1 cellular context compared by ENCODE assay signal in genomic region chr10:22246680-22247391, GRCh38.
TF ChIP-seq lines count a peak whose summit lies in the region.

No MANE protein-coding gene starts in this region.

TF ChIP-seq in HepG2, 621 proteins besides CTCF, POLR2A, EP300 and RAD21 (continued from another document):
- TF ChIP-seq HMG20B (CRISPR knock-in tag; conservative IDR thresholded peaks at IDR 0.05) (no peak), CBX2 (IDR thresholded peaks at IDR 0.05; ENCODE audit: low read depth, low read length) (no peak), CBX2 (CRISPR knock-in tag; IDR thresholded peaks at IDR 0.05; ENCODE audit: low read depth) (no peak), PBX2 (CRISPR knock-in tag; IDR thresholded peaks at IDR 0.05) (no peak), PTBP1 (IDR thresholded peaks at IDR 0.05; ENCODE audit: low read depth, low read length, poor library complexity, severe bottlenecking) (no peak), ZMYM4 (CRISPR knock-in tag; IDR thresholded peaks at IDR 0.05) (no peak), GMEB2 (CRISPR knock-in tag; IDR thresholded peaks at IDR 0.05; ENCODE audit: low read depth) (no peak), ZNF225 (CRISPR knock-in tag; IDR thresholded peaks at IDR 0.05) (no peak)
